16 cellular contexts compared by ENCODE assay signal in the genomic region with DNA sequence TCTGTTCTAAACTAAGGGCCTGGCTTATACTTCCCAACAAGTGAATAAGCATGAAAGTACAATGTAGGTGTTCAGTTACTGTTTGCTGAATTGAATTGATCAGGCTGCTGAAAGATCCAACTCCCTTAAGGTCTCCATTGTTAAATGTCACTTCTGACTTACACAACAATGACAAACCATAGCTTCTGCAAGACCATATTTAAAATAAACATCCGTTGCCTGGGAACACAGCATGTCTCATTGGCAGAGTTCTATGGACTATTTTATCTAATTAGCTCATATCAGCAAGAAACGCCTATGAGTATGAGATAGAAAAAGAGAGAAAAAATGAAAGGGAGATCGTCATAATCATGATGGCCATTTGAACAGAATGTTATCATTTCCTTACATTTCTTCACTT.
A peak's percentile ranks its signal among the peaks of the same experiment; 100 is the strongest.
DNase-seq lines count a peak whose midpoint lies in the region; ATAC-seq and TF ChIP-seq lines count a peak whose summit lies in the region.
"Had no signal": no experiment of that assay in that cellular context is flagged by ENCODE, and none has a peak within 500 bp of the region (broad histone marks: within the 10 kb centered on the region; RNA-seq: fewer than 3 reads in every experiment).

No MANE protein-coding gene starts in this region.

- DNase-seq in Right ventricle myocardium superior (no peak), left cardiac atrium (no peak), NCI-H2081 (lab: John Stamatoyannopoulos, UW) (peak; percentile 32 to 70), NCI-H748 treated with DMSO at 0.1 percent for 48 hours (lab: John Stamatoyannopoulos, UW) (peak; percentile 15), ascending aorta (ENCODE audit: low spot score in 2 of 2) (no peak), left lung (no peak)
- DNase-seq: BE2C, DND-41, IMR-90, NCI-H1105 treated with DMSO at 0.1 percent for 48 hours, NCI-H774, SHP77, T1000 had no signal

- H3K4me3 ChIP-seq in ascending aorta (no peak overlapping the region), left lung (no peak overlapping the region)
- H3K4me3 ChIP-seq: A549 had no signal

- no peaks in the 10 kb centered on the region for H3K4me1 ChIP-seq in ascending aorta
- H3K4me1 ChIP-seq in left lung: no peaks in the 10 kb centered on the region
- H3K4me1 ChIP-seq: A549, BE2C had no signal

- intact Hi-C loops in Right ventricle myocardium superior (cut with DNase I): no loop called here
- intact Hi-C loops in left cardiac atrium (cut with DNase I): no loop called here
- intact Hi-C loops in ascending aorta (cut with DNase I): no loop called here
- intact Hi-C loops in left lung (cut with DNase I): no loop called here

- H3K27me3 ChIP-seq in ascending aorta (no peaks in the 10 kb centered on the region), left lung (no peaks in the 10 kb centered on the region)
- H3K27me3 ChIP-seq: BE2C had no signal

- H3K27ac ChIP-seq in ascending aorta (no peak overlapping the region), left lung (no peak overlapping the region)
- H3K27ac ChIP-seq: A549, KMS-11 had no signal

- ATAC-seq in Right ventricle myocardium superior (ENCODE audit: poor library complexity): peak; percentile 64
- ATAC-seq in left cardiac atrium: no peak
- no peak for ATAC-seq in left lung
- ATAC-seq in GM19324 (IDR thresholded peaks at IDR 0.05; ENCODE audit: low FRiP score, unreplicated experiment): no peak
- ATAC-seq: A549 had no signal

- H3K36me3 ChIP-seq in ascending aorta (no peaks in the 10 kb centered on the region), left lung (no peaks in the 10 kb centered on the region)
- H3K36me3 ChIP-seq: BE2C had no signal

- TF ChIP-seq CTCF in ascending aorta (IDR thresholded peaks at IDR 0.05): no peak
- no peak for TF ChIP-seq CTCF in left lung (IDR thresholded peaks at IDR 0.05)

- H3K9me3 ChIP-seq in ascending aorta (no peaks in the 10 kb centered on the region), left lung (no peaks in the 10 kb centered on the region)
- H3K9me3 ChIP-seq: A549, BE2C had no signal

Comparison
In these comparisons a context has a peak if more than half of its experiments do, and no peak if none do; other contexts are left out.
1. DNase-seq: peak in NCI-H2081 (2 of 2) and NCI-H748 treated with DMSO at 0.1 percent for 48 hours (single experiment); none in Right ventricle myocardium superior (single experiment), left cardiac atrium (single experiment), ascending aorta (0 of 2) and left lung (0 of 2).